8 cellular contexts compared by ENCODE assay signal in the genomic region with DNA sequence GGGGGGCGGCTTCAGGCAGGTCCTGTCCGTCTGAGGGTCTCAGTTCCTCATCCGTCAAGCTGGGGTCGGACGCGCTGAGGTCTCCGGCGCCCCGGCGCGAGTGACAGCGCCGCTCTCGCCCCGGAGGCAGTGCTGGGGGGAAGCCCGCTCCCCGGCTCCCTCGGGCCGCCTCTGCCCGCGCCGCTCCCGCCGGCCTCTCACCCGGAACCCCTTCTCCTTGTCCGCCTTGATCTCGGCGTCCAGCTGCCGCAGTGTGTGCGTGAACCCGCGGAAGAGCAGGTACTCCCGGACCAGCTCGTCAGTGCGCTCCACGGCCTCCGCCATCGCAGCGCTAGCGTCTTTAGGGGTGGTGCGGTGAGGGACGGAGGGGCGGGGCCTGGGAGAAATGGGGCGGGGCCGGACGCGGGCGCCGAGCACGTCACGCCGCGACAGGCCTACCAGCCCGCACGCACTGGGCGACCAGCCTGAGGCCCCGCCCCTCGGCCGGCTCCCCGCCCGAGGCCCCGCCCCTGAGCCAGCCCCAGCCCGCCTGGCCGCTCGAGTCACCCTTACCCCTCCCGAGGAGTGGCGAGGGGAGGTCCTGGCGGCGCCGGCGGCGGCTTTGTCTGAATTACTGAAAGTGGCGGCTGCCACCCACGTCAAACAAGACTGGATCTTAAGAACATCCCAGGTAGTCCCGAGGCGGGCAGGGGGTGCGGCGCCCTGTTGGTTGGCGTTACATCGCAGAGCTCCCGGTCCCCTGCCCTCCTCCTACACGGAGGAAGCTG. TPM values are rescaled to one million over a fixed set of nuclear protein-coding genes. Genes with fewer than 3 reads are reported as not detected.
DNase-seq lines count a peak whose midpoint lies in the region; ATAC-seq and TF ChIP-seq lines count a peak whose summit lies in the region.

TSS of gene WDR91 (minus strand) at position 348 of the 767 bp plus-strand sequence. CDS start at position 324, 24 bp downstream.

- peak within 1 kb of the TSS; percentile 88 for H3K9ac ChIP-seq in SK-N-MC (ENCODE audit: insufficient read length)

- no peaks in the 10 kb centered on the region for H3K9me3 Mint-ChIP-seq in activated naive CD4-positive, alpha-beta T cell treated with anti-CD3 and anti-CD28 coated beads, Interleukin-2, amount 10 ng/mL, durations not matched to agents 7 days and 5 days

- H3K4me3 ChIP-seq in SK-N-MC: peak within 1 kb of the TSS; percentile 88

- H3K27ac ChIP-seq in SK-N-MC (0 out of 2 replicates have a peak within 1 kb of the TSS, but pooled peaks have one; percentile 25), temporal lobe (ENCODE audit: low read depth, low read length) (peak within 1 kb of the TSS; percentile 86)

- ATAC-seq in HG02610 (IDR thresholded peaks at IDR 0.05; ENCODE audit: unreplicated experiment): peak; percentile 80
- ATAC-seq in omental fat pad (ENCODE audit: low FRiP score): peak; percentile 98

- H3K4me1 Mint-ChIP-seq in activated naive CD4-positive, alpha-beta T cell treated with anti-CD3 and anti-CD28 coated beads, Interleukin-2, amount 10 ng/mL, durations not matched to agents 7 days and 5 days: peaks cover 27% of the 10 kb centered on the region

- H3K27me3 Mint-ChIP-seq in activated naive CD4-positive, alpha-beta T cell treated with anti-CD3 and anti-CD28 coated beads, Interleukin-2, amount 10 ng/mL, durations not matched to agents 7 days and 5 days: peaks cover 18% of the 10 kb centered on the region

- peak within 1 kb of the TSS; percentile 98 for H3K4me3 Mint-ChIP-seq in activated naive CD4-positive, alpha-beta T cell treated with anti-CD3 and anti-CD28 coated beads, Interleukin-2, amount 10 ng/mL, durations not matched to agents 7 days and 5 days

- TF ChIP-seq CTCF in GM10266 (IDR thresholded peaks at IDR 0.05; ENCODE audit: control insufficient read depth, insufficient read depth, low read depth, missing control alignments) (peak; percentile 17), omental fat pad (IDR thresholded peaks at IDR 0.05) (no peak)

- peaks cover under 1% of the 10 kb centered on the region for H3K36me3 Mint-ChIP-seq in activated naive CD4-positive, alpha-beta T cell treated with anti-CD3 and anti-CD28 coated beads, Interleukin-2, amount 10 ng/mL, durations not matched to agents 7 days and 5 days

- CTCF ChIA-PET in activated naive CD4-positive, alpha-beta T cell treated with anti-CD3 and anti-CD28 coated beads, Interleukin-2, amount 10 ng/mL, durations not matched to agents 7 days and 5 days (lab: Charles Lee): interaction anchor here (1.4 kb wide), 1 partner anchor 224 kb away, joined by 5 read pairs; no protein-coding TSS in a partner anchor

- H3K36me3 ChIP-seq in SK-N-MC (ENCODE audit: insufficient read depth, low read length): no peaks in the 10 kb centered on the region

- peak; percentile 100 for DNase-seq in GM10266 (ENCODE audit: extremely low spot score)
- DNase-seq in NCI-H1048 (lab: John Stamatoyannopoulos, UW): peak; percentile 65
- DNase-seq in SK-N-MC (ENCODE audit: low read depth, low spot score): no peak
- peak; percentile 96 for DNase-seq in activated naive CD4-positive, alpha-beta T cell treated with anti-CD3 and anti-CD28 coated beads, Interleukin-2, amount 10 ng/mL, durations not matched to agents 7 days and 5 days
- peak; percentile 100 for DNase-seq in germinal center (ENCODE audit: low spot score)
- DNase-seq in omental fat pad (ENCODE audit: low spot score): peak; percentile 77

- H3K27ac Mint-ChIP-seq in activated naive CD4-positive, alpha-beta T cell treated with anti-CD3 and anti-CD28 coated beads, Interleukin-2, amount 10 ng/mL, durations not matched to agents 7 days and 5 days: peak within 1 kb of the TSS; percentile 98

- H3K9me3 ChIP-seq in SK-N-MC (ENCODE audit: low read depth, low read length): no peaks in the 10 kb centered on the region

RNA-seq across cellular contexts. Expression of gene WDR91, which starts in this region (rescaled TPM):
- 10 to 100 TPM in 3 of 4 donors, 1 to 10 TPM in 1; 9.8 to 51.9 (median 10.3) TPM for total RNA-seq in omental fat pad
- 9.1 TPM for total RNA-seq in temporal lobe
